In the genomic region with DNA sequence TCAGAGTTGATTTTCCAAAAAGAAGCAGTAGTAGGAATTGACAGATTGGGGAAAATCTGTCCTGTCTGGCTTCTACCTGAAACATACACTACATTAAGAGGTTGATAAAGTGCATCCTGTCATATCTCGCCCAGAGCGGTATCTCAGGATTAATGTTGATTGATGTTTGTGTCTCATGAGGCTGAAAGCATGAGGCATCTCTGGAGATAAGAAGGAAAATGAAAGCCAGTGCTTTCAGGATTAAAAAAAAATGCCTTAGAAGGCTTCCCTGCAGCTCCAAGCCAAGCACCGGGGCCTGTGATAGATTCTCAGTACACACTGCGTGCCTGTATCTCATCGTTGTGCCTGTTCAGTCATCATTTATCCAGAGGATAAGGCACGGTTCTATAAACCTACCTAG, we compare ENCODE assay signal across 31 cellular contexts. TPM values are rescaled to one million over a fixed set of nuclear protein-coding genes. Genes with fewer than 3 reads are reported as not detected.
"Had no signal": no experiment of that assay in that cellular context is flagged by ENCODE, and none has a peak within 500 bp of the region (broad histone marks: within the 10 kb centered on the region; RNA-seq: fewer than 3 reads in every experiment).

No MANE protein-coding gene starts in this region.

- H3K36me3 Mint-ChIP-seq: naive B cell; natural killer cell treated with Interleukin-12 subunit alpha and Interleukin-12 subunit beta and Interleukin-15 and Interleukin-18, amount 100 ng/mL, for 72 hours; stimulated activated memory B cell treated with anti-CD40 and anti-IgM and Interleukin-4, amounts not matched to agents 10 μg/mL and 1 μg/mL and 100 μg/mL, for 72 hours had no signal

- H3K27ac Mint-ChIP-seq: naive B cell; natural killer cell treated with Interleukin-12 subunit alpha and Interleukin-12 subunit beta and Interleukin-15 and Interleukin-18, amount 100 ng/mL, for 72 hours; stimulated activated memory B cell treated with anti-CD40 and anti-IgM and Interleukin-4, amounts not matched to agents 10 μg/mL and 1 μg/mL and 100 μg/mL, for 72 hours had no signal

- H3K4me3 Mint-ChIP-seq: naive B cell; natural killer cell treated with Interleukin-12 subunit alpha and Interleukin-12 subunit beta and Interleukin-15 and Interleukin-18, amount 100 ng/mL, for 72 hours; neural crest cell; stimulated activated memory B cell treated with anti-CD40 and anti-IgM and Interleukin-4, amounts not matched to agents 10 μg/mL and 1 μg/mL and 100 μg/mL, for 72 hours had no signal

- ATAC-seq: natural killer cell treated with Interleukin-12 subunit alpha and Interleukin-12 subunit beta and Interleukin-15 and Interleukin-18, amount 100 ng/mL, for 72 hours; pancreas; psoas muscle; right lobe of liver; stimulated activated memory B cell treated with anti-CD40 and anti-IgM and Interleukin-4, amounts not matched to agents 10 μg/mL and 1 μg/mL and 100 μg/mL, for 72 hours; stimulated activated naive CD8-positive, alpha-beta T cell treated with anti-CD3 and anti-CD28 coated beads, Interleukin-15, Interleukin-2, amounts not matched to agents 100 U/mL and 50 U/mL, for 24 hours had no signal

- H3K4me1 ChIP-seq: left ventricle myocardium inferior, pancreas, psoas muscle, right lobe of liver, stomach, testis, thyroid gland, transverse colon, upper lobe of left lung, vagina had no signal

- DNase-seq: hypothalamus; islet precursor cell; left ventricle myocardium inferior; naive B cell; nucleus accumbens; pancreas; psoas muscle; right lobe of liver; stimulated activated CD4-positive, alpha-beta T cell treated with anti-CD3 and anti-CD28 coated beads, Interleukin-1b, Interleukin-23, amount 100 ng/mL, for 48 hours; stimulated activated CD4-positive, alpha-beta T cell treated with anti-CD3 and anti-CD28 coated beads, Interleukin-2, amount 100 ng/mL, for 48 hours; stimulated activated CD4-positive, alpha-beta T cell treated with anti-CD3 and anti-CD28 coated beads, Interleukin-4, amount 100 ng/mL, for 4 hours; stimulated activated CD8-positive, alpha-beta memory T cell treated with anti-CD3 and anti-CD28 coated beads, Interleukin-4, amount 100 ng/mL, for 48 hours; stimulated activated naive CD8-positive, alpha-beta T cell treated with anti-CD3 and anti-CD28 coated beads, Interleukin-15, Interleukin-2, amounts not matched to agents 100 U/mL and 50 U/mL, for 24 hours; stomach; testis; thyroid gland; transverse colon; upper lobe of left lung had no signal

- H3K27ac ChIP-seq: left ventricle myocardium inferior, pancreas, psoas muscle, right lobe of liver, stomach, testis, thyroid gland, transverse colon, upper lobe of left lung, vagina had no signal

- H3K27me3 ChIP-seq: pancreas, right lobe of liver, testis, thyroid gland, vagina had no signal

- H3K4me3 ChIP-seq: left ventricle myocardium inferior, lung, pancreas, psoas muscle, right lobe of liver, smooth muscle cell, stomach, testis, thyroid gland, transverse colon, upper lobe of left lung, vagina had no signal

- H3K36me3 ChIP-seq: left ventricle myocardium inferior, pancreas, right lobe of liver, stomach, thyroid gland, transverse colon, upper lobe of left lung, vagina had no signal

- H3K4me2 ChIP-seq: smooth muscle cell had no signal

- H3K4me1 Mint-ChIP-seq: neural crest cell had no signal

- H3K9me3 ChIP-seq: left ventricle myocardium inferior, pancreas, psoas muscle, right lobe of liver, stomach, testis, thyroid gland, transverse colon, upper lobe of left lung, vagina had no signal

- H3K9me3 Mint-ChIP-seq: naive B cell; natural killer cell treated with Interleukin-12 subunit alpha and Interleukin-12 subunit beta and Interleukin-15 and Interleukin-18, amount 100 ng/mL, for 72 hours; neural crest cell; stimulated activated memory B cell treated with anti-CD40 and anti-IgM and Interleukin-4, amounts not matched to agents 10 μg/mL and 1 μg/mL and 100 μg/mL, for 72 hours had no signal

- FAIRE-seq: pancreas had no signal

RNA-seq across cellular contexts. Expression of a gene that starts 26.4 kb away (rescaled TPM):
- total RNA-seq: kidney epithelial cell; natural killer cell treated with Interleukin-12 subunit alpha and Interleukin-12 subunit beta and Interleukin-15 and Interleukin-18, amount 100 ng/mL, for 72 hours; neural crest cell; smooth muscle cell; thyroid gland had no signal
- polyA plus RNA-seq: smooth muscle cell had no signal

RNA-seq across cellular contexts. Expression of a gene that starts 57.8 kb away (rescaled TPM):
- total RNA-seq: kidney epithelial cell; left ventricle myocardium inferior; lower leg skin; mesenteric fat pad; natural killer cell treated with Interleukin-12 subunit alpha and Interleukin-12 subunit beta and Interleukin-15 and Interleukin-18, amount 100 ng/mL, for 72 hours; neural crest cell; osteoblast; pancreas; posterior vena cava; psoas muscle; right lobe of liver; skeletal muscle tissue; smooth muscle cell; stomach; testis; thyroid gland; transverse colon; upper lobe of left lung; urinary bladder; vagina had no signal
- polyA plus RNA-seq: pancreas, psoas muscle, smooth muscle cell, stomach, urinary bladder had no signal
